8 cellular contexts compared by ENCODE assay signal in genomic region chr19:17305517-17306284, GRCh38. TPM values are rescaled to one million over a fixed set of nuclear protein-coding genes. Genes with fewer than 3 reads are reported as not detected.
A peak's percentile ranks its signal among the peaks of the same experiment; 100 is the strongest.
DNase-seq lines count a peak whose midpoint lies in the region; ATAC-seq and TF ChIP-seq lines count a peak whose summit lies in the region.

TSS of gene MRPL34 (plus strand) at chr19:17305872. CDS start at chr19:17305893, 21 bp downstream.

- ATAC-seq in GM21515 (IDR thresholded peaks at IDR 0.05; ENCODE audit: unreplicated experiment), result peak; percentile 53

- H3K9me3 ChIP-seq in OCI-LY7 (ENCODE audit: low read length) (no peaks in the 10 kb centered on the region), mononuclear cell (ENCODE audit: low read depth, low read length) (no peaks in the 10 kb centered on the region)

- peak within 1 kb of the TSS; percentile 50 for H2AFZ ChIP-seq in OCI-LY7 (ENCODE audit: low read length)

- TF ChIP-seq CTCF in OCI-LY7 (conservative IDR thresholded peaks at IDR 0.05; ENCODE audit: low read length), result peak; percentile 84

- no TSS peak for BruUV-seq in OCI-LY7 (replicated peaks; lab: Mats Ljungman, UMichigan)

- H3K27ac ChIP-seq in OCI-LY7 (ENCODE audit: low read depth, low read length, poor library complexity, severe bottlenecking), result peak within 1 kb of the TSS; percentile 90

- H3K4me2 ChIP-seq in OCI-LY7 (ENCODE audit: low read length), result peak within 1 kb of the TSS; percentile 76

- 0 out of 2 replicates have a peak, but pooled peaks cover 5% of the 10 kb centered on the region for H4K20me1 ChIP-seq in OCI-LY7 (ENCODE audit: insufficient read depth, low read length)

- intact Hi-C loops in OCI-LY7 (cut with micrococcal nuclease; ENCODE audit: unreplicated experiment), result loop anchor here (1.0 to 5.0 kb wide), 2 partner anchors 13 to 447 kb away; partner anchors contain the start of gene FCHO1

- CTCF ChIA-PET in OCI-LY7 (lab: Charles Lee; ENCODE audit: unreplicated experiment), result interaction anchor here (0.6 to 1.2 kb wide), 6 partner anchors 12 to 1127 kb away, joined by 3 to 4 read pairs (median 3); partner anchors contain the start of gene USHBP1

- H3K9me2 ChIP-seq in OCI-LY7 (ENCODE audit: insufficient read depth, low read length), result no peaks in the 10 kb centered on the region

- H3K4me3 ChIP-seq in OCI-LY7 (ENCODE audit: low read depth, low read length, poor library complexity, severe bottlenecking) (peak within 1 kb of the TSS; percentile 89), mononuclear cell (ENCODE audit: low read length) (peak within 1 kb of the TSS; percentile 56)

- H3K4me1 ChIP-seq in OCI-LY7 (ENCODE audit: insufficient read depth, low read length, poor library complexity, severe bottlenecking) (peaks cover 49% of the 10 kb centered on the region), mononuclear cell (ENCODE audit: insufficient read depth, low read length) (peaks cover 61% of the 10 kb centered on the region)

- POLR2A ChIA-PET in OCI-LY7 (lab: Charles Lee), result interaction anchor here (0.6 to 1.1 kb wide), 7 partner anchors 13 to 113 kb away, joined by 3 to 8 read pairs (median 5); partner anchors contain the start of gene BST2

- peak; percentile 100 for DNase-seq in DMS 273 (lab: John Stamatoyannopoulos, UW; ENCODE audit: unreplicated experiment)
- DNase-seq in HuH-7.5 (ENCODE audit: low spot score), result peak; percentile 94
- DNase-seq in OCI-LY7 (ENCODE audit: low spot score), result peak; percentile 100
- DNase-seq in activated T-cell treated with anti-CD3 and anti-CD28 coated beads for 24 hours (ENCODE audit: low read depth), result peak; percentile 91
- DNase-seq in epidermal melanocyte (ENCODE audit: insufficient read length, low spot score), result peak; percentile 84
- peak; percentile 91 for DNase-seq in stimulated activated CD8-positive, alpha-beta memory T cell treated with anti-CD3 and anti-CD28 coated beads, Interleukin-4, amount 100 ng/mL, for 24 hours (ENCODE audit: low read depth)

- H3K36me3 ChIP-seq in OCI-LY7 (ENCODE audit: insufficient read depth, low read length), result 0 out of 2 replicates have a peak, but pooled peaks cover 5% of the 10 kb centered on the region

- H3K79me2 ChIP-seq in OCI-LY7 (ENCODE audit: insufficient read depth, low read depth, low read length), result peaks cover 21% of the 10 kb centered on the region

- H3K27me3 ChIP-seq in mononuclear cell (ENCODE audit: insufficient read depth, low read length), result no peaks in the 10 kb centered on the region

RNA-seq across cellular contexts. Expression of gene MRPL34, which starts in this region (rescaled TPM):
- 174 and 182 TPM in 2 replicates for total RNA-seq in OCI-LY7 (2014; rRNA removed; shearing (Covaris generic))
- total RNA-seq in OCI-LY7 (2022), result 168 and 173 TPM in 2 replicates
- total RNA-seq in mononuclear cell, result 22.8 TPM

Comparison
In these comparisons a context has a peak if more than half of its experiments do, and no peak if none do; other contexts are left out.
1. Peak in every context shown above with its lines: DNase-seq, ATAC-seq, H3K4me3 ChIP-seq and H3K27ac ChIP-seq.